In the genomic region with DNA sequence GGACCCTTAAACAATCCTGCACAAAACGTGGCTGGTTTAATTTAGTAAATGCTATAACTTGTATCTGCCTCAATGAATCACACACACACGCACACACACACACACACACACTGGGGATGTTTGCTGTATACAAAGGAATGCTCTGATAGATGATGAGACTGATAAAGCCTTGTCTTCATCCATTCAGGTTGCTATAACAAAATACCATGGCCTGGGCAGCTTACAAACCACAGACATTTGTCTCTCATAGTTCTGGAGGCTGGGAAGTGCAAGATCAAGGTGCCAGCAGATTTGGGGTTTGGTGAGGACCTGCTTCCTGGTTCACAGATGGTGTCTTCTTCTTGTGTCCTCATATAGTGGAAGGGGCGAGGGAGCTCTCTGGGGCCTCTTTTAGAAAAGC, we compare ENCODE assay signal across 26 cellular contexts.
A peak's percentile ranks its signal among the peaks of the same experiment; 100 is the strongest.
DNase-seq lines count a peak whose midpoint lies in the region; ATAC-seq, FAIRE-seq and TF ChIP-seq lines count a peak whose summit lies in the region.
"Had no signal": no experiment of that assay in that cellular context is flagged by ENCODE, and none has a peak within 500 bp of the region (broad histone marks: within the 10 kb centered on the region; RNA-seq: fewer than 3 reads in every experiment).

No MANE protein-coding gene starts in this region.

- intact Hi-C loops in mammary epithelial cell (cut with micrococcal nuclease) (no loop called here), MCF 10A (cut with micrococcal nuclease) (no loop called here), sigmoid colon (cut with DNase I) (no loop called here)

- H3K27me3 Mint-ChIP-seq in MCF 10A (ENCODE audit: insufficient read depth, unreplicated experiment) = no peaks in the 10 kb centered on the region

- no peaks in the 10 kb centered on the region for H3K9me1 ChIP-seq in keratinocyte (ENCODE audit: control insufficient read depth, extremely low read depth, insufficient read depth, low read length)

- dilution Hi-C loops in mammary epithelial cell (cut with HindIII; ENCODE audit: low sequenced_read_pairs) = no loop called here
- dilution Hi-C loops in keratinocyte (cut with MboI; ENCODE audit: extremely low pct_ligation_motif_present, low sequenced_read_pairs) = no loop called here

- H3K9ac ChIP-seq in mammary epithelial cell (ENCODE audit: insufficient read depth, low read length) = no peak overlapping the region
- H3K9ac ChIP-seq in keratinocyte (ENCODE audit: control insufficient read depth, extremely low read depth, insufficient read depth, low read length) = no peak overlapping the region

- no peak for TF ChIP-seq POLR2A in sigmoid colon (IDR thresholded peaks at IDR 0.05)

- FAIRE-seq in keratinocyte (lab: Jason Lieb, UNC) = no peak
- FAIRE-seq: G401.6, GM12878 had no signal

- no peaks in the 10 kb centered on the region for H3K79me2 ChIP-seq in mammary epithelial cell (ENCODE audit: insufficient read depth, low read length)
- no peaks in the 10 kb centered on the region for H3K79me2 ChIP-seq in keratinocyte (ENCODE audit: control insufficient read depth, insufficient read depth, low read length)

- H2AFZ ChIP-seq in mammary epithelial cell (ENCODE audit: low read depth, low read length) (no peak overlapping the region), keratinocyte (ENCODE audit: control insufficient read depth, low read length) (no peak overlapping the region)

- CTCF ChIA-PET in mammary epithelial cell (lab: Charles Lee; ENCODE audit: low non-redundant PET) (no interaction called here), MCF 10A (lab: Yijun Ruan, JAX) (interaction anchor here (0.6 kb wide), 1 partner anchor 124 kb away, joined by 3 read pairs; no protein-coding TSS in a partner anchor)

- no peak overlapping the region for H3K27ac Mint-ChIP-seq in MCF 10A (ENCODE audit: low read depth, unreplicated experiment)
- H3K27ac Mint-ChIP-seq: CD4-positive, alpha-beta T cell had no signal

- BruUV-seq in mammary epithelial cell (replicated peaks; lab: Mats Ljungman, UMichigan) (no TSS peak), MCF 10A (replicated peaks; lab: Mats Ljungman, UMichigan) (no TSS peak)

- TF ChIP-seq CTCF in mammary epithelial cell (conservative IDR thresholded peaks at IDR 0.05 in 1 of 2, IDR thresholded peaks at IDR 0.05 in 1 of 2; ENCODE audit: extremely low read depth in 1 of 2, insufficient read depth in 1 of 2, low read depth in 1 of 2, low read length in 2 of 2) (no peak), MCF 10A (IDR thresholded peaks at IDR 0.05; ENCODE audit: unreplicated experiment) (no peak), keratinocyte (optimal IDR thresholded peaks at IDR 0.05 in 1 of 3, IDR thresholded peaks at IDR 0.05 in 1 of 3, conservative IDR thresholded peaks at IDR 0.05 in 1 of 3; ENCODE audit: extremely low read depth in 1 of 3, insufficient read depth in 2 of 3, low read length in 3 of 3) (no peak), sigmoid colon (IDR thresholded peaks at IDR 0.05) (no peak)

- no peak overlapping the region for H3K4me2 ChIP-seq in mammary epithelial cell (ENCODE audit: insufficient read depth, low read depth, low read length)
- H3K4me2 ChIP-seq in keratinocyte (ENCODE audit: control insufficient read depth, extremely low read depth, insufficient read depth, low read depth, low read length) = no peak overlapping the region

- H3K9me3 ChIP-seq in mammary epithelial cell (replicated peaks; ENCODE audit: insufficient read depth, low read length) = peaks cover 8% of the 10 kb centered on the region
- no peaks in the 10 kb centered on the region for H3K9me3 ChIP-seq in keratinocyte (ENCODE audit: control insufficient read depth, low read depth, low read length)
- H3K9me3 ChIP-seq in sigmoid colon = no peaks in the 10 kb centered on the region

- POLR2A ChIA-PET in MCF 10A (lab: Yijun Ruan, JAX) = no interaction called here

- in situ Hi-C loops in mammary epithelial cell (cut with MboI; ENCODE audit: low sequenced_read_pairs in 2 of 2) = no loop called here

- no peak overlapping the region for H3K4me3 Mint-ChIP-seq in MCF 10A (ENCODE audit: unreplicated experiment)
- H3K4me3 Mint-ChIP-seq: CD4-positive, alpha-beta T cell had no signal

- ATAC-seq in HG02623 (IDR thresholded peaks at IDR 0.05; ENCODE audit: unreplicated experiment) (no peak), HG03039 (IDR thresholded peaks at IDR 0.05; ENCODE audit: unreplicated experiment) (no peak), HG03457 (IDR thresholded peaks at IDR 0.05; ENCODE audit: unreplicated experiment) (no peak)
- ATAC-seq: GM12878 had no signal

- DNase-seq in mammary epithelial cell (peak; percentile 24), MCF 10A (ENCODE audit: unreplicated experiment) (no peak), keratinocyte (ENCODE audit: low read depth, low spot score) (peak; percentile 28), sigmoid colon (peak; percentile 29)
- DNase-seq in Jurkat, Clone E6-1 (ENCODE audit: low read depth, low spot score) = peak; percentile 78
- DNase-seq: 8988T; ACHN; CD4-positive, alpha-beta T cell; DMS53; H7; KG1; NCI-H1048; NCI-H1417; NCI-H187; NCI-H2081 treated with DMSO at 0.1 percent for 48 hours; NCI-H2171; NCI-H226; NCI-H510A; NCI-H69; SHP77 treated with DMSO at 0.1 percent for 48 hours had no signal

- no peaks in the 10 kb centered on the region for H3K27me3 ChIP-seq in mammary epithelial cell (ENCODE audit: insufficient read depth, low read length)
- no peaks in the 10 kb centered on the region for H3K27me3 ChIP-seq in keratinocyte (ENCODE audit: control insufficient read depth, extremely low read depth, insufficient read depth, low read length)
- no peaks in the 10 kb centered on the region for H3K27me3 ChIP-seq in sigmoid colon

- peaks cover 17% of the 10 kb centered on the region for H3K4me1 Mint-ChIP-seq in MCF 10A (ENCODE audit: insufficient read depth, unreplicated experiment)

- WGBS in mammary epithelial cell (ENCODE audit: low coverage, missing lambda C conversion rate) = 3% methylated on average over 3 of the region's 3 CpGs
- 48 to 53% methylated on average over 3 of the region's 3 CpGs for WGBS in sigmoid colon, 2 donors

- H3K27ac ChIP-seq in mammary epithelial cell (ENCODE audit: insufficient read depth, low read depth, low read length) = no peak overlapping the region
- H3K27ac ChIP-seq in keratinocyte (ENCODE audit: control insufficient read depth, insufficient read depth, low read length) = no peak overlapping the region
- no peak overlapping the region for H3K27ac ChIP-seq in sigmoid colon
- H3K27ac ChIP-seq: RWPE1 had no signal

- H3K36me3 ChIP-seq in mammary epithelial cell (ENCODE audit: insufficient read depth, low read length) (no peaks in the 10 kb centered on the region), keratinocyte (ENCODE audit: control insufficient read depth in 2 of 2, extremely low read depth in 1 of 2, insufficient read depth in 2 of 2, low read length in 2 of 2) (no peaks in the 10 kb centered on the region), sigmoid colon (no peaks in the 10 kb centered on the region)

- no peaks in the 10 kb centered on the region for H3K36me3 Mint-ChIP-seq in MCF 10A (ENCODE audit: insufficient read depth, unreplicated experiment)

- H4K20me1 ChIP-seq in mammary epithelial cell (ENCODE audit: insufficient read depth, low read length) = no peaks in the 10 kb centered on the region
- no peaks in the 10 kb centered on the region for H4K20me1 ChIP-seq in keratinocyte (ENCODE audit: control insufficient read depth, extremely low read depth, insufficient read depth, low read length)

- H3K4me1 ChIP-seq in mammary epithelial cell (ENCODE audit: insufficient read depth, low read length) = no peaks in the 10 kb centered on the region
- H3K4me1 ChIP-seq in keratinocyte (ENCODE audit: control insufficient read depth, extremely low read depth, insufficient read depth, low read length) = peaks cover 22% of the 10 kb centered on the region
- peaks cover 0 to 1% (median 0%) of the 10 kb centered on the region in 4 donors for H3K4me1 ChIP-seq in sigmoid colon

- no peaks in the 10 kb centered on the region for H3K9me3 Mint-ChIP-seq in MCF 10A (ENCODE audit: unreplicated experiment)
- H3K9me3 Mint-ChIP-seq: CD4-positive, alpha-beta T cell had no signal

- H3K4me3 ChIP-seq in mammary epithelial cell (replicated peaks in 1 of 3; ENCODE audit: insufficient read depth in 1 of 3, low read depth in 2 of 3, low read length in 3 of 3) (no peak overlapping the region), keratinocyte (ENCODE audit: control insufficient read depth in 2 of 3, extremely low read depth in 1 of 3, insufficient read depth in 2 of 3, low read depth in 1 of 3, low read length in 3 of 3) (no peak overlapping the region), sigmoid colon (no peak overlapping the region)
- H3K4me3 ChIP-seq in Jurkat, Clone E6-1 (ENCODE audit: low read length) = no peak overlapping the region
- H3K4me3 ChIP-seq: GM12878 had no signal

- no peak for TF ChIP-seq EP300 in sigmoid colon (IDR thresholded peaks at IDR 0.05)
